In genomic region chr5:139385061-139385889, GRCh38 we compare ENCODE assay signal across 8 cellular contexts. TPM values are rescaled to one million over a fixed set of nuclear protein-coding genes. Genes with fewer than 3 reads are reported as not detected.
DNase-seq lines count a peak whose midpoint lies in the region; ATAC-seq, FAIRE-seq and TF ChIP-seq lines count a peak whose summit lies in the region.

No MANE protein-coding gene starts in this region.

- no peaks in the 10 kb centered on the region for H3K9me2 ChIP-seq in DOHH2 (replicated peaks; ENCODE audit: control insufficient read depth, low read length)

- POLR2A ChIA-PET in GM12878 (lab: Charles Lee) = interaction anchor here (0.7 to 6.8 kb wide), 2 partner anchors 16 to 66 kb away, joined by 4 to 74 read pairs; partner anchors contain the start of gene SPATA24
- POLR2A ChIA-PET in naive thymus-derived CD8-positive, alpha-beta T cell (lab: Charles Lee) = interaction anchor here (1.1 kb wide), 1 partner anchor 43 kb away, joined by 3 read pairs; no protein-coding TSS in a partner anchor

- no peaks in the 10 kb centered on the region for H3K9me3 Mint-ChIP-seq in naive thymus-derived CD8-positive, alpha-beta T cell

- RAD21 ChIA-PET in GM12878 (lab: Charles Lee; ENCODE audit: unreplicated experiment) = interaction anchor here (1.0 kb wide), 1 partner anchor 19 kb away, joined by 3 read pairs; no protein-coding TSS in a partner anchor

- H3K4me2 ChIP-seq in DOHH2 (ENCODE audit: low read length) (peak overlapping the region; percentile 99), GM12878 (ENCODE audit: control insufficient read depth, insufficient read depth) (peak overlapping the region; percentile 51)

- no peaks in the 10 kb centered on the region for H3K9me3 ChIP-seq in DOHH2 (ENCODE audit: control insufficient read depth, insufficient read depth, low read length)
- H3K9me3 ChIP-seq in GM12878 (replicated peaks; ENCODE audit: control insufficient read depth, insufficient read depth, low read length) = no peaks in the 10 kb centered on the region

- H3K4me3 ChIP-seq in DOHH2 (ENCODE audit: low read length) = peak overlapping the region; percentile 99
- peak overlapping the region; percentile 17; the same call in 1 of the 2 replicates for H3K4me3 ChIP-seq in GM12878

- intact Hi-C loops in GM12878 (cut with micrococcal nuclease; ENCODE audit: unreplicated experiment) = loop anchor here (5.0 kb wide), 1 partner anchor 188 kb away; the partner anchor contains the start of gene SIL1

- H3K27ac Mint-ChIP-seq in naive thymus-derived CD8-positive, alpha-beta T cell = peak overlapping the region; percentile 88 to 96 (median 94)

- H3K27me3 ChIP-seq in DOHH2 (ENCODE audit: control insufficient read depth, low read length) (no peaks in the 10 kb centered on the region), GM12878 (replicated peaks in 1 of 2; ENCODE audit: control insufficient read depth in 2 of 2, insufficient read depth in 2 of 2, low read length in 1 of 2) (no peaks in the 10 kb centered on the region)

- TF ChIP-seq EP300 in GM12878 (IDR thresholded peaks at IDR 0.05; ENCODE audit: borderline replicate concordance in 1 of 2, control insufficient read depth in 1 of 2, low read depth in 2 of 2, low read length in 2 of 2) = no peak

- H3K27ac ChIP-seq in DOHH2 (ENCODE audit: low read depth, low read length) = peak overlapping the region; percentile 99
- H3K27ac ChIP-seq in GM12878 (ENCODE audit: control insufficient read depth, insufficient read depth) = peak overlapping the region; percentile 62

- WGBS in GM12878 (ENCODE audit: insufficient coverage, insufficient replicate concordance, low lambda C conversion rate, missing lambda C conversion rate) = 29% methylated on average over 7 of the region's 7 CpGs

- H3K36me3 Mint-ChIP-seq in naive thymus-derived CD8-positive, alpha-beta T cell = no peaks in the 10 kb centered on the region

- peaks cover 75% of the 10 kb centered on the region for H3K4me1 ChIP-seq in DOHH2 (ENCODE audit: control insufficient read depth, low read length)
- H3K4me1 ChIP-seq in GM12878 (ENCODE audit: control insufficient read depth, insufficient read depth, low read length) = peaks cover 41% of the 10 kb centered on the region

- H2AFZ ChIP-seq in GM12878 (ENCODE audit: control insufficient read depth, low read depth, low read length) = no peak overlapping the region

- peaks cover 19 to 63% (median 47%) of the 10 kb centered on the region in 4 donors for H3K4me1 Mint-ChIP-seq in naive thymus-derived CD8-positive, alpha-beta T cell

- no peaks in the 10 kb centered on the region for H3K27me3 Mint-ChIP-seq in naive thymus-derived CD8-positive, alpha-beta T cell

- H3K79me2 ChIP-seq in DOHH2 (ENCODE audit: control insufficient read depth, low read length) (peaks cover 43% of the 10 kb centered on the region), GM12878 (ENCODE audit: control insufficient read depth, insufficient read depth, low read length) (peaks cover 35% of the 10 kb centered on the region)

- DNase-seq in M059J (ENCODE audit: low read depth) (peak; percentile 37), GM12878 (ENCODE audit: low read depth, low spot score) (no peak), NCI-H1105 treated with DMSO at 0.1 percent for 48 hours (lab: John Stamatoyannopoulos, UW) (no peak), Kasumi-1 (lab: John Stamatoyannopoulos, UW) (no peak)
- DNase-seq in naive thymus-derived CD8-positive, alpha-beta T cell = peak in 3 of 10 donors; percentile 36 to 44 (median 39)

- in situ Hi-C loops in GM12878 (cut with MboI) = no loop called here

- H4K20me1 ChIP-seq in DOHH2 (ENCODE audit: control insufficient read depth, insufficient read depth, low read depth, low read length) (no peaks in the 10 kb centered on the region; the same call in 1 of the 2 replicates), GM12878 (ENCODE audit: control insufficient read depth, insufficient read depth) (no peaks in the 10 kb centered on the region)

- H3K36me3 ChIP-seq in DOHH2 (ENCODE audit: control insufficient read depth, low read length) (peaks cover 54% of the 10 kb centered on the region), GM12878 (ENCODE audit: control insufficient read depth in 2 of 2, insufficient read depth in 2 of 2, low read length in 1 of 2) (no peaks in the 10 kb centered on the region; a peak in 2 of 4 replicates)

- peak overlapping the region; percentile 42 for H3K9ac ChIP-seq in GM12878 (ENCODE audit: control insufficient read depth, insufficient read depth, low read length)

- SMC1A ChIA-PET in GM12878 (lab: Charles Lee; ENCODE audit: uncharacterized antibody, unreplicated experiment) = interaction anchor here (1.0 to 3.9 kb wide), 2 partner anchors 18 to 81 kb away, joined by 3 to 19 read pairs; partner anchors contain the start of gene SPATA24

- CTCF ChIA-PET in GM12878 (lab: Yijun Ruan, JAX) = interaction anchor here (1.0 to 1.6 kb wide), 2 partner anchors 11 to 43 kb away, joined by 3 to 4 read pairs; partner anchors contain the start of gene PAIP2

- TF ChIP-seq POLR2A in GM12878 (IDR thresholded peaks at IDR 0.05; ENCODE audit: low read depth, low read length) = no peak

- H3F3A ChIP-seq in DOHH2 (ENCODE audit: control insufficient read depth, insufficient read depth) = peaks cover 59% of the 10 kb centered on the region

- TF ChIP-seq CTCF in DOHH2 (IDR thresholded peaks at IDR 0.05; ENCODE audit: low read depth, low read length, poor library complexity, severe bottlenecking) (peak; percentile 37), GM12878 (IDR thresholded peaks at IDR 0.05 in 2 of 3, conservative IDR thresholded peaks at IDR 0.05 in 1 of 3; ENCODE audit: control insufficient read depth in 2 of 3, extremely low read depth in 1 of 3, insufficient read depth in 1 of 3, low read depth in 3 of 3, low read length in 3 of 3) (peak; percentile 9 to 29 (median 9); a peak in 2 of 6 replicates)

- H3K4me3 Mint-ChIP-seq in naive thymus-derived CD8-positive, alpha-beta T cell = peak overlapping the region; percentile 83 to 93 (median 88)

- peak; percentile 82 for FAIRE-seq in GM12878 (lab: Jason Lieb, UNC)

- BruUV-seq in GM12878 (replicated peaks; lab: Mats Ljungman, UMichigan) = no TSS peak

- ATAC-seq in GM12878 (peak; percentile 2; the same call in 2 of the 3 replicates), HG02678 (IDR thresholded peaks at IDR 0.05; ENCODE audit: unreplicated experiment) (no peak), GM19467 (IDR thresholded peaks at IDR 0.05; ENCODE audit: unreplicated experiment) (no peak)
- peak; percentile 28 to 44 for ATAC-seq in naive thymus-derived CD8-positive, alpha-beta T cell

- 0 out of 2 replicates have a peak, but pooled peaks have one; percentile 17 for TF ChIP-seq RAD21 in GM12878 (IDR thresholded peaks at IDR 0.05; ENCODE audit: insufficient read depth, low read depth, low read length)

RNA-seq across cellular contexts. Expression of gene SLC23A1, which starts 2.2 kb away (rescaled TPM):
- total RNA-seq in M059J (2014; rRNA removed; shearing (Covaris generic)) = not detected in 2 replicates
- total RNA-seq in GM12878 (2013; cell fraction: nucleolus; rRNA removed) = 24.3 and 24.7 TPM in 2 replicates
- total RNA-seq in GM12878 (2014; rRNA removed) = 0.98 and 1.2 TPM in 2 replicates
- 1.7 and 2.4 TPM in 2 replicates for total RNA-seq in GM12878 (2014; rRNA removed; fragmentation: Illumina TruSeq; extraction: Trizol)
- total RNA-seq in GM12878 (2021) = 4.1 and 4.7 TPM in 2 replicates
- 1.2 TPM for polyA plus RNA-seq in GM12878 (2011; ENCODE audit: low read depth)
- polyA plus RNA-seq in GM12878 (2011; rRNA removed) = 1.1 and 1.5 TPM in 2 replicates
- 1.2 and 1.3 TPM in 2 replicates for polyA plus RNA-seq in GM12878 (2011; cell fraction: cytosol; rRNA removed)
- polyA plus RNA-seq in GM12878 (2011; cell fraction: nucleus; rRNA removed) = 18.8 and 22.0 TPM in 2 replicates
- polyA plus RNA-seq in GM12878 (2012) = 3.3 and 4.3 TPM in 2 replicates
- 0.95 and 1.7 TPM in 2 replicates for polyA plus RNA-seq in GM12878 (2014; fragmentation: Illumina TruSeq; extraction: Trizol)
- polyA plus RNA-seq in GM12878 (2014; fragmentation: Nextera tagmentation; extraction: Ambion mirVana) = under 1 TPM; 0.35 to 0.74 TPM
- polyA plus RNA-seq in GM12878 (2014; rRNA removed) = 3.2 and 3.3 TPM in 2 replicates
- polyA plus RNA-seq in GM12878 (2016; fragmentation: Nextera tagmentation; extraction: Ambion mirVana) = 1 to 10 TPM; 1.5 to 1.6 TPM
- 5.6 and 11.2 TPM in 2 replicates for polyA minus RNA-seq in GM12878 (2011; rRNA and poly(A)+ RNA removed)
- not detected in 2 replicates for polyA minus RNA-seq in GM12878 (2011; cell fraction: cytosol; rRNA and poly(A)+ RNA removed)
- polyA minus RNA-seq in GM12878 (2011; cell fraction: nucleus; rRNA and poly(A)+ RNA removed) = 9.8 and 16.2 TPM in 2 replicates
- under 1 TPM in 1 of 2 experiments, not detected in 1; 0.34 TPM for total RNA-seq in naive thymus-derived CD8-positive, alpha-beta T cell
- under 1 TPM in 1 of 3 donors, not detected in 2; 0.15 TPM for polyA plus RNA-seq in naive thymus-derived CD8-positive, alpha-beta T cell

RNA-seq across cellular contexts. Expression of gene MZB1, which starts 4.4 kb away (rescaled TPM):
- total RNA-seq in M059J (2014; rRNA removed; shearing (Covaris generic)) = not detected in 2 replicates
- 108 and 124 TPM in 2 replicates for total RNA-seq in GM12878 (2013; cell fraction: nucleolus; rRNA removed)
- 211 and 238 TPM in 2 replicates for total RNA-seq in GM12878 (2014; rRNA removed)
- total RNA-seq in GM12878 (2014; rRNA removed; fragmentation: Illumina TruSeq; extraction: Trizol) = 132 and 157 TPM in 2 replicates
- 200 and 218 TPM in 2 replicates for total RNA-seq in GM12878 (2021)
- 170 TPM for polyA plus RNA-seq in GM12878 (2011; ENCODE audit: low read depth)
- polyA plus RNA-seq in GM12878 (2011; rRNA removed) = 37.4 and 65.2 TPM in 2 replicates
- 96.6 and 144 TPM in 2 replicates for polyA plus RNA-seq in GM12878 (2011; cell fraction: cytosol; rRNA removed)
- polyA plus RNA-seq in GM12878 (2011; cell fraction: nucleus; rRNA removed) = 140 and 154 TPM in 2 replicates
- 253 and 361 TPM in 2 replicates for polyA plus RNA-seq in GM12878 (2012)
- polyA plus RNA-seq in GM12878 (2014; fragmentation: Illumina TruSeq; extraction: Trizol) = 44.1 and 147 TPM in 2 replicates
- 10 to 100 TPM; 19.3 to 56.9 TPM for polyA plus RNA-seq in GM12878 (2014; fragmentation: Nextera tagmentation; extraction: Ambion mirVana)
- 291 and 321 TPM in 2 replicates for polyA plus RNA-seq in GM12878 (2014; rRNA removed)
- 100 to 1,000 TPM; 369 to 406 TPM for polyA plus RNA-seq in GM12878 (2016; fragmentation: Nextera tagmentation; extraction: Ambion mirVana)
- polyA minus RNA-seq in GM12878 (2011; rRNA and poly(A)+ RNA removed) = 43.4 and 79.0 TPM in 2 replicates
- polyA minus RNA-seq in GM12878 (2011; cell fraction: cytosol; rRNA and poly(A)+ RNA removed) = 21.8 and 23.1 TPM in 2 replicates
- polyA minus RNA-seq in GM12878 (2011; cell fraction: nucleus; rRNA and poly(A)+ RNA removed) = 58.2 and 93.9 TPM in 2 replicates
- total RNA-seq in naive thymus-derived CD8-positive, alpha-beta T cell = 1 to 10 TPM; 2.2 to 2.5 TPM
- under 1 TPM in 2 of 3 donors, not detected in 1; 0.37 to 0.84 TPM for polyA plus RNA-seq in naive thymus-derived CD8-positive, alpha-beta T cell

RNA-seq across cellular contexts. Expression of gene PROB1, which starts 9.6 kb away (rescaled TPM):
- total RNA-seq in M059J (2014; rRNA removed; shearing (Covaris generic)) = 0.15 and 0.81 TPM in 2 replicates
- 3.5 and 4.4 TPM in 2 replicates for total RNA-seq in GM12878 (2013; cell fraction: nucleolus; rRNA removed)
- total RNA-seq in GM12878 (2014; rRNA removed) (3.0 and 3.8 TPM in 2 replicates), GM12878 (2014; rRNA removed; fragmentation: Illumina TruSeq; extraction: Trizol) (1.7 and 2.0 TPM in 2 replicates), GM12878 (2021) (6.0 and 6.5 TPM in 2 replicates)
- 1.4 TPM for polyA plus RNA-seq in GM12878 (2011; ENCODE audit: low read depth)
- polyA plus RNA-seq in GM12878 (2011; rRNA removed) (0.59 and 1.1 TPM in 2 replicates), GM12878 (2014; fragmentation: Illumina TruSeq; extraction: Trizol) (0.78 and 1.4 TPM in 2 replicates), GM12878 (2014; fragmentation: Nextera tagmentation; extraction: Ambion mirVana) (under 1 TPM; 0.14 to 0.58 TPM), GM12878 (2014; rRNA removed) (4.7 and 5.1 TPM in 2 replicates), GM12878 (2016; fragmentation: Nextera tagmentation; extraction: Ambion mirVana) (1 to 10 TPM; 6.2 to 8.1 TPM)
- 1.3 and 2.2 TPM in 2 replicates for polyA plus RNA-seq in GM12878 (2011; cell fraction: cytosol; rRNA removed)
- 3.4 and 4.5 TPM in 2 replicates for polyA plus RNA-seq in GM12878 (2011; cell fraction: nucleus; rRNA removed)
- 3.8 and 5.2 TPM in 2 replicates for polyA plus RNA-seq in GM12878 (2012)
- 0.95 and 1.9 TPM in 2 replicates for polyA minus RNA-seq in GM12878 (2011; rRNA and poly(A)+ RNA removed)
- 0.73 and 1.1 TPM in 2 replicates for polyA minus RNA-seq in GM12878 (2011; cell fraction: cytosol; rRNA and poly(A)+ RNA removed)
- polyA minus RNA-seq in GM12878 (2011; cell fraction: nucleus; rRNA and poly(A)+ RNA removed) = 3.4 and 6.2 TPM in 2 replicates
- total RNA-seq in naive thymus-derived CD8-positive, alpha-beta T cell = under 1 TPM; 0.75 to 0.88 TPM
- under 1 TPM; 0.03 to 0.32 (median 0.11) TPM for polyA plus RNA-seq in naive thymus-derived CD8-positive, alpha-beta T cell

RNA-seq across cellular contexts. Expression of gene SPATA24, which starts 18.6 kb away (rescaled TPM):
- 6.3 and 12.5 TPM in 2 replicates for total RNA-seq in M059J (2014; rRNA removed; shearing (Covaris generic))
- 8.9 and 9.5 TPM in 2 replicates for total RNA-seq in GM12878 (2013; cell fraction: nucleolus; rRNA removed)
- total RNA-seq in GM12878 (2014; rRNA removed) (5.1 and 8.1 TPM in 2 replicates), GM12878 (2014; rRNA removed; fragmentation: Illumina TruSeq; extraction: Trizol) (6.3 and 8.1 TPM in 2 replicates), GM12878 (2021) (4.1 and 5.6 TPM in 2 replicates)
- polyA plus RNA-seq in GM12878 (2011; ENCODE audit: low read depth) = 8.4 TPM
- polyA plus RNA-seq in GM12878 (2011; rRNA removed) (5.3 and 6.0 TPM in 2 replicates), GM12878 (2014; fragmentation: Illumina TruSeq; extraction: Trizol) (6.1 and 9.8 TPM in 2 replicates), GM12878 (2014; fragmentation: Nextera tagmentation; extraction: Ambion mirVana) (1 to 10 TPM; 7.6 to 8.5 TPM), GM12878 (2014; rRNA removed) (7.1 and 7.2 TPM in 2 replicates), GM12878 (2016; fragmentation: Nextera tagmentation; extraction: Ambion mirVana) (1 to 10 TPM; 7.0 to 7.4 TPM)
- polyA plus RNA-seq in GM12878 (2011; cell fraction: cytosol; rRNA removed) = 2.9 and 3.7 TPM in 2 replicates
- 3.2 and 4.8 TPM in 2 replicates for polyA plus RNA-seq in GM12878 (2011; cell fraction: nucleus; rRNA removed)
- 7.6 and 8.6 TPM in 2 replicates for polyA plus RNA-seq in GM12878 (2012)
- polyA minus RNA-seq in GM12878 (2011; rRNA and poly(A)+ RNA removed) = 2.2 and 2.6 TPM in 2 replicates
- polyA minus RNA-seq in GM12878 (2011; cell fraction: cytosol; rRNA and poly(A)+ RNA removed) = not detected in 2 replicates
- 2.3 and 3.4 TPM in 2 replicates for polyA minus RNA-seq in GM12878 (2011; cell fraction: nucleus; rRNA and poly(A)+ RNA removed)
- 1 to 10 TPM; 4.4 to 4.6 TPM for total RNA-seq in naive thymus-derived CD8-positive, alpha-beta T cell
- polyA plus RNA-seq in naive thymus-derived CD8-positive, alpha-beta T cell = 1 to 10 TPM; 2.9 to 8.7 (median 4.3) TPM

RNA-seq across cellular contexts. Expression of gene PAIP2, which starts 43.6 kb away (rescaled TPM):
- total RNA-seq in M059J (2014; rRNA removed; shearing (Covaris generic)) = 66.6 and 67.8 TPM in 2 replicates
- total RNA-seq in GM12878 (2013; cell fraction: nucleolus; rRNA removed) = 42.6 and 50.2 TPM in 2 replicates
- total RNA-seq in GM12878 (2014; rRNA removed) = 49.9 and 55.2 TPM in 2 replicates
- total RNA-seq in GM12878 (2014; rRNA removed; fragmentation: Illumina TruSeq; extraction: Trizol) = 57.6 and 58.4 TPM in 2 replicates
- total RNA-seq in GM12878 (2021) = 60.5 and 71.1 TPM in 2 replicates
- polyA plus RNA-seq in GM12878 (2011; ENCODE audit: low read depth) = 70.0 TPM
- polyA plus RNA-seq in GM12878 (2011; rRNA removed) = 143 and 198 TPM in 2 replicates
- 55.0 and 60.8 TPM in 2 replicates for polyA plus RNA-seq in GM12878 (2011; cell fraction: cytosol; rRNA removed)
- 32.5 and 35.7 TPM in 2 replicates for polyA plus RNA-seq in GM12878 (2011; cell fraction: nucleus; rRNA removed)
- 95.1 and 144 TPM in 2 replicates for polyA plus RNA-seq in GM12878 (2012)
- 105 and 125 TPM in 2 replicates for polyA plus RNA-seq in GM12878 (2014; fragmentation: Illumina TruSeq; extraction: Trizol)
- polyA plus RNA-seq in GM12878 (2014; fragmentation: Nextera tagmentation; extraction: Ambion mirVana) = 100 to 1,000 TPM; 100 to 113 TPM
- polyA plus RNA-seq in GM12878 (2014; rRNA removed) = 51.8 and 67.3 TPM in 2 replicates
- polyA plus RNA-seq in GM12878 (2016; fragmentation: Nextera tagmentation; extraction: Ambion mirVana) = 100 to 1,000 TPM; 153 to 154 TPM
- polyA minus RNA-seq in GM12878 (2011; rRNA and poly(A)+ RNA removed) = 35.6 and 57.1 TPM in 2 replicates
- 26.6 and 28.4 TPM in 2 replicates for polyA minus RNA-seq in GM12878 (2011; cell fraction: cytosol; rRNA and poly(A)+ RNA removed)
- 12.2 and 16.5 TPM in 2 replicates for polyA minus RNA-seq in GM12878 (2011; cell fraction: nucleus; rRNA and poly(A)+ RNA removed)
- total RNA-seq in naive thymus-derived CD8-positive, alpha-beta T cell = 100 to 1,000 TPM; 129 to 150 TPM
- polyA plus RNA-seq in naive thymus-derived CD8-positive, alpha-beta T cell = 100 to 1,000 TPM; 359 to 455 (median 406) TPM

Comparison
In these comparisons a context has a peak if more than half of its experiments do, and no peak if none do; other contexts are left out.
1. ATAC-seq: peak in GM12878 (single experiment) and naive thymus-derived CD8-positive, alpha-beta T cell (2 of 2); none in HG02678 (single experiment) and GM19467 (single experiment).
2. RNA of gene MZB1, which starts 4.4 kb away (total RNA-seq): 108 to 238 TPM in GM12878; 2.2 to 2.5 TPM in naive thymus-derived CD8-positive, alpha-beta T cell and not detected in M059J; every median in the first group is over 10 times any median in the second.